ENCODE assay signal across 17 cellular contexts in genomic region chr1:154958681-154959447, GRCh38. TPM values are rescaled to one million over a fixed set of nuclear protein-coding genes. Genes with fewer than 3 reads are reported as not detected.
A peak's percentile ranks its signal among the peaks of the same experiment; 100 is the strongest.
DNase-seq lines count a peak whose midpoint lies in the region; ATAC-seq and TF ChIP-seq lines count a peak whose summit lies in the region.
"Had no signal": no experiment of that assay in that cellular context is flagged by ENCODE, and none has a peak within 500 bp of the region (broad histone marks: within the 10 kb centered on the region; RNA-seq: fewer than 3 reads in every experiment).

No MANE protein-coding gene starts in this region.

- H3K4me1 Mint-ChIP-seq in T-helper 2 cell treated with Interferon-gamma antibody and Interleukin-4, amounts not matched to agents 5 μg/mL and 100 μg/mL, for 36 hours (ENCODE audit: low read depth): peaks cover 52% of the 10 kb centered on the region
- peaks cover 60% of the 10 kb centered on the region for H3K4me1 Mint-ChIP-seq in chondrocyte (ENCODE audit: low read depth)

- peaks cover 81% of the 10 kb centered on the region for H3K79me2 ChIP-seq in Loucy (ENCODE audit: insufficient read depth, low read length)

- H4K20me1 ChIP-seq in Loucy (ENCODE audit: insufficient read depth, low read length, poor library complexity, severe bottlenecking): peaks cover 24% of the 10 kb centered on the region

- no peak overlapping the region for H3K9ac ChIP-seq in Loucy (ENCODE audit: low read depth, low read length, poor library complexity, severe bottlenecking)

- TF ChIP-seq CTCF in Loucy (conservative IDR thresholded peaks at IDR 0.05; ENCODE audit: low read length) (no peak), chondrocyte (IDR thresholded peaks at IDR 0.05) (no peak), neutrophil (IDR thresholded peaks at IDR 0.05) (no peak)

- no peaks in the 10 kb centered on the region for H3K9me3 Mint-ChIP-seq in T-helper 2 cell treated with Interferon-gamma antibody and Interleukin-4, amounts not matched to agents 5 μg/mL and 100 μg/mL, for 36 hours
- H3K9me3 Mint-ChIP-seq in chondrocyte (ENCODE audit: low read depth): no peaks in the 10 kb centered on the region
- H3K9me3 Mint-ChIP-seq: dendritic cell treated with granulocyte-macrophage colony-stimulating factor and Interleukin-4, amounts not matched to agents 40 ng/mL and 50 ng/mL, for 4 days had no signal

- H3K9me3 ChIP-seq in Loucy (ENCODE audit: insufficient read depth, low read depth, low read length): no peaks in the 10 kb centered on the region
- H3K9me3 ChIP-seq in neutrophil: no peaks in the 10 kb centered on the region
- H3K9me3 ChIP-seq: A549, left lung, MG63, suprapubic skin had no signal

- peaks cover 51% of the 10 kb centered on the region for H3K4me1 ChIP-seq in Loucy (ENCODE audit: insufficient read depth, low read length, poor library complexity, severe bottlenecking)
- peaks cover 48 to 56% of the 10 kb centered on the region in 2 experiments for H3K4me1 ChIP-seq in neutrophil (ENCODE audit: control insufficient read depth in 1 of 2, insufficient read depth in 1 of 2, low read depth in 1 of 2, low read length in 1 of 2)

- no peaks in the 10 kb centered on the region for H3K27me3 ChIP-seq in Loucy (ENCODE audit: insufficient read depth, low read length, poor library complexity, severe bottlenecking)
- no peaks in the 10 kb centered on the region for H3K27me3 ChIP-seq in neutrophil
- H3K27me3 ChIP-seq: left lung, MG63, suprapubic skin had no signal

- H3K27me3 Mint-ChIP-seq in T-helper 2 cell treated with Interferon-gamma antibody and Interleukin-4, amounts not matched to agents 5 μg/mL and 100 μg/mL, for 36 hours (ENCODE audit: low read depth): no peaks in the 10 kb centered on the region
- no peaks in the 10 kb centered on the region for H3K27me3 Mint-ChIP-seq in chondrocyte (ENCODE audit: low read depth)
- H3K27me3 Mint-ChIP-seq: dendritic cell treated with granulocyte-macrophage colony-stimulating factor and Interleukin-4, amounts not matched to agents 40 ng/mL and 50 ng/mL, for 4 days had no signal

- H3K9me2 ChIP-seq in Loucy (replicated peaks; ENCODE audit: low read depth, low read length): no peaks in the 10 kb centered on the region

- H3K36me3 ChIP-seq in Loucy (ENCODE audit: insufficient read depth, low read length) (peaks cover 9% of the 10 kb centered on the region; the same call in 1 of the 2 replicates), neutrophil (peaks cover 23% of the 10 kb centered on the region)

- DNase-seq in T-helper 2 cell treated with Interferon-gamma antibody and Interleukin-4, amounts not matched to agents 5 μg/mL and 100 μg/mL, for 36 hours (ENCODE audit: low spot score): no peak
- DNase-seq in T-helper 2 cell (no peak), chondrocyte (ENCODE audit: low spot score) (peak; percentile 66), 8988T (no peak), GM19238 (ENCODE audit: insufficient read length, low spot score) (no peak)
- DNase-seq: amniotic stem cell, left lung, MG63, NCI-H2029, NCI-H524 treated with DMSO at 0.1 percent for 48 hours had no signal

- peak overlapping the region; percentile 20 for H3K27ac Mint-ChIP-seq in T-helper 2 cell treated with Interferon-gamma antibody and Interleukin-4, amounts not matched to agents 5 μg/mL and 100 μg/mL, for 36 hours
- H3K27ac Mint-ChIP-seq in chondrocyte (ENCODE audit: unreplicated experiment): no peak overlapping the region
- H3K27ac Mint-ChIP-seq: dendritic cell treated with granulocyte-macrophage colony-stimulating factor and Interleukin-4, amounts not matched to agents 40 ng/mL and 50 ng/mL, for 4 days had no signal

- no peak overlapping the region for H2AFZ ChIP-seq in Loucy (ENCODE audit: low read length)

- H3K4me3 Mint-ChIP-seq in T-helper 2 cell treated with Interferon-gamma antibody and Interleukin-4, amounts not matched to agents 5 μg/mL and 100 μg/mL, for 36 hours: peak overlapping the region; percentile 7
- no peak overlapping the region for H3K4me3 Mint-ChIP-seq in chondrocyte (ENCODE audit: unreplicated experiment)
- H3K4me3 Mint-ChIP-seq: dendritic cell treated with granulocyte-macrophage colony-stimulating factor and Interleukin-4, amounts not matched to agents 40 ng/mL and 50 ng/mL, for 4 days had no signal

- ATAC-seq in HG02981 (IDR thresholded peaks at IDR 0.05; ENCODE audit: unreplicated experiment): no peak
- ATAC-seq: A549, HCT116, left lung had no signal

- peaks cover 34% of the 10 kb centered on the region for H3K36me3 Mint-ChIP-seq in T-helper 2 cell treated with Interferon-gamma antibody and Interleukin-4, amounts not matched to agents 5 μg/mL and 100 μg/mL, for 36 hours (ENCODE audit: low read depth)
- peaks cover 7% of the 10 kb centered on the region for H3K36me3 Mint-ChIP-seq in chondrocyte (ENCODE audit: low read depth)

- peak overlapping the region; percentile 36 for H3K27ac ChIP-seq in neutrophil
- H3K27ac ChIP-seq: A549, left lung, suprapubic skin had no signal

- H3K4me2 ChIP-seq in Loucy (ENCODE audit: low read depth, low read length, poor library complexity, severe bottlenecking): peak overlapping the region; percentile 84
- H3K4me2 ChIP-seq: A549 had no signal

- H3K4me3 ChIP-seq in Loucy (ENCODE audit: low read length, poor library complexity, severe bottlenecking) (no peak overlapping the region), neutrophil (ENCODE audit: low read depth in 1 of 2, low read length in 1 of 2) (no peak overlapping the region)
- H3K4me3 ChIP-seq: A549, left lung, MG63, suprapubic skin had no signal

- H3F3A ChIP-seq in Loucy (ENCODE audit: low read depth): peaks cover 7% of the 10 kb centered on the region; the same call in 1 of the 2 replicates

RNA-seq across cellular contexts. Expression of gene PYGO2, which starts 2.7 kb away (rescaled TPM):
- 23.2 to 27.2 TPM (median 24.0 TPM) in 3 replicates for total RNA-seq in chondrocyte

RNA-seq across cellular contexts. Expression of gene PBXIP1, which starts 3.0 kb away (rescaled TPM):
- 47.1 to 60.2 TPM (median 57.1 TPM) in 3 replicates for total RNA-seq in chondrocyte

RNA-seq across cellular contexts. Expression of gene SHC1, which starts 11.7 kb away (rescaled TPM):
- 251 to 316 TPM (median 256 TPM) in 3 replicates for total RNA-seq in chondrocyte

RNA-seq across cellular contexts. Expression of gene CKS1B, which starts 15.6 kb away (rescaled TPM):
- 23.2 to 34.0 TPM (median 26.8 TPM) in 3 replicates for total RNA-seq in chondrocyte

RNA-seq across cellular contexts. Expression of gene PMVK, which starts 22.3 kb away (rescaled TPM):
- 27.5 to 31.6 TPM (median 30.7 TPM) in 3 replicates for total RNA-seq in chondrocyte
